1 cellular context compared by ENCODE assay signal in the genomic region with DNA sequence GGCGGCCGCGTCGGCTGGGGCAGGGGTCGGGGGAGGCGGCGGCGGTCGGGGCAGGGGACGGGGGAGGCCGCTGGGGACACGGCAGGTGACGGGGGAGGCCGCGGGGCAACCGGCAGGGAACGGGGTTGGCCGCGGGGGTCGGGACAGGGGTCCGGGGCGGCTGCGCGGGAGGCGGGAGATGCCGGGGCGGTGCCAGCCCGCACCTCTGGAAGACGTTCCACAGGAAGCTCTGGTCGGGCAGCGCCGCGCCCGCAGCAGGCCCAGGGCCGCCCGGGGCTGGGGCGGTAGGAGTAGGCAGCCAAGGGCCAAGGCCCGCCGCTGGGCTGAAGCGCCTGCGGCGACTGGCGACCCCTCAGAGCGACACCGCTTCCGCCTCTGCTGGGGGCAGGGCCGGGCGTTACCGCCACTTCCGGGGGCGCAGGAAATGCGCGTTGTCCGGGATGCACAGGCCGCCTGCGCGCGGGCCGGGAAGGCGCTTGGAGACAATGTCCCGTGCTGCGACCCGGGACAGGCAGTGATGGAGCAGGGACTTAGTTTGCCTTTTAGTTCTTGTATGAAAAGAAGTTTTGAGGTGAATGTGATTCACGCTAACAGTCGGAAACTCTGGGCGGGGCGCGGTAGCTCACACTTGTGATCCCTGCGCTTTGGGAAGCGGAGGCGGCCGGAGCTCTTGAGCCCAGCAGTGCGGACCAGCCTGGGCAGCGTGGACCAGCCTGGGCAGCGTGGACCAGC.
TF ChIP-seq lines count a peak whose summit lies in the region.

No MANE protein-coding gene starts in this region.

TF ChIP-seq in HepG2, 621 proteins besides CTCF, POLR2A, EP300 and RAD21 (continued from another document and continues in another):
- TF ChIP-seq, protein P1, sequence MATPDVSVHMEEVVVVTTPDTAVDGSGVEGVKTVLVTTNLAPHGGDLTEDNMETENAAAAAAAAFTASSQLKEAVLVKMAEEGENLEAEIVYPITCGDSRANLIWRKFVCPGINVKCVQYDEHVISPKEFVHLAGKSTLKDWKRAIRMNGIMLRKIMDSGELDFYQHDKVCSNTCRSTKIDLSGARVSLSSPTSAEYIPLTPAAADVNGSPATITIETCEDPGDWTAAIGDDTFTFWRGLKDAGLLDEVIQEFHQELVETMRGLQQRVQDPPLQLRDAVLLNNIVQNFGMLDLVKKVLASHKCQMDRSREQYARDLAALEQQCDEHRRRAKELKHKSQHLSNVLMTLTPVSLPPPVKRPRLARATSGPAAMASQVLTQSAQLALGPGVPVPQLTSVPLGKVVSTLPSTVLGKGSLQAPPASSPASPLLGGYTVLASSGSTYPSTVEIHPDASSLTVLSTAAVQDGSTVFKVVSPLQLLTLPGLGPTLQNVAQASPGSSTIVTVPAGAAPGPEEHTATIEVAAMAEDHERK (CRISPR knock-in tag; IDR thresholded peaks at IDR 0.05; ENCODE audit: low read depth) = no peak
- TF ChIP-seq ELF4 (CRISPR knock-in tag; IDR thresholded peaks at IDR 0.05; ENCODE audit: borderline replicate concordance) (0 out of 2 replicates have a peak, but pooled peaks have one; percentile 28), PHF21A (CRISPR knock-in tag; IDR thresholded peaks at IDR 0.05) (peak; percentile 79), KLF16 (CRISPR knock-in tag; IDR thresholded peaks at IDR 0.05) (peak in 1 of 2 experiments; percentile 81; a peak in 1 of 4 replicates), ZNF546 (CRISPR knock-in tag; conservative IDR thresholded peaks at IDR 0.05) (0 out of 2 replicates have a peak, but pooled peaks have one; percentile 48), TBX3 (IDR thresholded peaks at IDR 0.05; ENCODE audit: borderline replicate concordance) (no peak), ZNF782 (CRISPR knock-in tag; IDR thresholded peaks at IDR 0.05; ENCODE audit: borderline replicate concordance) (peak; percentile 67; the same call in 1 of the 2 replicates), ZNF678 (CRISPR knock-in tag; IDR thresholded peaks at IDR 0.05) (0 out of 2 replicates have a peak, but pooled peaks have one; percentile 47), KDM4B (CRISPR knock-in tag; IDR thresholded peaks at IDR 0.05) (peak; percentile 67; the same call in 1 of the 2 replicates), TAF1 (CRISPR knock-in tag; IDR thresholded peaks at IDR 0.05) (peak; percentile 89), TBP (CRISPR knock-in tag; IDR thresholded peaks at IDR 0.05) (no peak), ZBTB8A (CRISPR knock-in tag; IDR thresholded peaks at IDR 0.05; ENCODE audit: borderline replicate concordance, low read depth) (peak; percentile 63; the same call in 1 of the 2 replicates), ZNF451 (CRISPR knock-in tag; IDR thresholded peaks at IDR 0.05) (peak; percentile 65; the same call in 1 of the 2 replicates), DNMT1 (CRISPR knock-in tag; IDR thresholded peaks at IDR 0.05) (peak; percentile 56; the same call in 1 of the 2 replicates), THYN1 (CRISPR knock-in tag; IDR thresholded peaks at IDR 0.05; ENCODE audit: borderline replicate concordance, low read depth) (no peak), SRY (CRISPR knock-in tag; IDR thresholded peaks at IDR 0.05) (peak; percentile 77; the same call in 1 of the 2 replicates), ZNF776 (CRISPR knock-in tag; IDR thresholded peaks at IDR 0.05) (peak; percentile 90), ZNF441 (CRISPR knock-in tag; IDR thresholded peaks at IDR 0.05; ENCODE audit: borderline replicate concordance) (peak; percentile 73), PHF8 (CRISPR knock-in tag; IDR thresholded peaks at IDR 0.05) (peak; percentile 93), ZNF788 (CRISPR knock-in tag; IDR thresholded peaks at IDR 0.05; ENCODE audit: borderline replicate concordance) (peak; percentile 77), HNRNPLL (IDR thresholded peaks at IDR 0.05; ENCODE audit: low read depth, low read length, poor library complexity, severe bottlenecking) (peak; percentile 72), NFATC3 (CRISPR knock-in tag; IDR thresholded peaks at IDR 0.05) (0 out of 2 replicates have a peak, but pooled peaks have one; percentile 44), ZNF777 (CRISPR knock-in tag; IDR thresholded peaks at IDR 0.05) (no peak), SAP130 (CRISPR knock-in tag; IDR thresholded peaks at IDR 0.05; ENCODE audit: low read depth) (peak; percentile 93), SKI (IDR thresholded peaks at IDR 0.05; ENCODE audit: partially characterized antibody) (peak; percentile 15), ZSCAN20 (CRISPR knock-in tag; IDR thresholded peaks at IDR 0.05; ENCODE audit: borderline replicate concordance) (peak; percentile 65; the same call in 1 of the 2 replicates), MED8 (CRISPR knock-in tag; IDR thresholded peaks at IDR 0.05; ENCODE audit: insufficient replicate concordance) (peak; percentile 63), ZBTB42 (CRISPR knock-in tag; IDR thresholded peaks at IDR 0.05) (peak; percentile 63; the same call in 1 of the 2 replicates), ATF1 (CRISPR knock-in tag; IDR thresholded peaks at IDR 0.05) (peak; percentile 78), BORCS8-MEF2B (CRISPR knock-in tag; IDR thresholded peaks at IDR 0.05) (peak; percentile 60; the same call in 1 of the 2 replicates), CBX5 (CRISPR knock-in tag; IDR thresholded peaks at IDR 0.05; ENCODE audit: borderline replicate concordance) (peak; percentile 67; the same call in 1 of the 2 replicates)
- TF ChIP-seq, protein P2, sequence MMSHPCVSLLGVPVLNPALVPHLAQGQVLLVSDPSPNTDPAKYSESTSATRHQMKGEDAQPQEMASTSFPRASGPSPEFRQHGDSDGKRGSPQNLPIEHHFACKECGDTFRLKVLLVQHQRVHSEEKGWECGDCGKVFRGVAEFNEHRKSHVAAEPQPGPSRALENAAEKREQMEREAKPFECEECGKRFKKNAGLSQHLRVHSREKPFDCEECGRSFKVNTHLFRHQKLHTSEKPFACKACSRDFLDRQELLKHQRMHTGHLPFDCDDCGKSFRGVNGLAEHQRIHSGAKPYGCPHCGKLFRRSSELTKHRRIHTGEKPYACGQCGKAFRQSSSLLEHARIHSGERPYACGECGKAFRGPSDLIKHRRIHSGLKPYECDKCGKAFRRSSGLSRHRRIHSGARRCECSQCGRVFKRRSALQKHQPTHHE (CRISPR knock-in tag; IDR thresholded peaks at IDR 0.05; ENCODE audit: borderline replicate concordance) = peak; percentile 47; the same call in 1 of the 2 replicates
- TF ChIP-seq, protein P3, sequence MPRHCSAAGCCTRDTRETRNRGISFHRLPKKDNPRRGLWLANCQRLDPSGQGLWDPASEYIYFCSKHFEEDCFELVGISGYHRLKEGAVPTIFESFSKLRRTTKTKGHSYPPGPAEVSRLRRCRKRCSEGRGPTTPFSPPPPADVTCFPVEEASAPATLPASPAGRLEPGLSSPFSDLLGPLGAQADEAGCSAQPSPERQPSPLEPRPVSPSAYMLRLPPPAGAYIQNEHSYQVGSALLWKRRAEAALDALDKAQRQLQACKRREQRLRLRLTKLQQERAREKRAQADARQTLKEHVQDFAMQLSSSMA (CRISPR knock-in tag; IDR thresholded peaks at IDR 0.05) = 0 out of 2 replicates have a peak, but pooled peaks have one; percentile 42
- TF ChIP-seq, protein P4, sequence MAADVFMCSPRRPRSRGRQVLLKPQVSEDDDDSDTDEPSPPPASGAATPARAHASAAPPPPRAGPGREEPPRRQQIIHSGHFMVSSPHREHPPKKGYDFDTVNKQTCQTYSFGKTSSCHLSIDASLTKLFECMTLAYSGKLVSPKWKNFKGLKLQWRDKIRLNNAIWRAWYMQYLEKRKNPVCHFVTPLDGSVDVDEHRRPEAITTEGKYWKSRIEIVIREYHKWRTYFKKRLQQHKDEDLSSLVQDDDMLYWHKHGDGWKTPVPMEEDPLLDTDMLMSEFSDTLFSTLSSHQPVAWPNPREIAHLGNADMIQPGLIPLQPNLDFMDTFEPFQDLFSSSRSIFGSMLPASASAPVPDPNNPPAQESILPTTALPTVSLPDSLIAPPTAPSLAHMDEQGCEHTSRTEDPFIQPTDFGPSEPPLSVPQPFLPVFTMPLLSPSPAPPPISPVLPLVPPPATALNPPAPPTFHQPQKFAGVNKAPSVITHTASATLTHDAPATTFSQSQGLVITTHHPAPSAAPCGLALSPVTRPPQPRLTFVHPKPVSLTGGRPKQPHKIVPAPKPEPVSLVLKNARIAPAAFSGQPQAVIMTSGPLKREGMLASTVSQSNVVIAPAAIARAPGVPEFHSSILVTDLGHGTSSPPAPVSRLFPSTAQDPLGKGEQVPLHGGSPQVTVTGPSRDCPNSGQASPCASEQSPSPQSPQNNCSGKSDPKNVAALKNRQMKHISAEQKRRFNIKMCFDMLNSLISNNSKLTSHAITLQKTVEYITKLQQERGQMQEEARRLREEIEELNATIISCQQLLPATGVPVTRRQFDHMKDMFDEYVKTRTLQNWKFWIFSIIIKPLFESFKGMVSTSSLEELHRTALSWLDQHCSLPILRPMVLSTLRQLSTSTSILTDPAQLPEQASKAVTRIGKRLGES (CRISPR knock-in tag; IDR thresholded peaks at IDR 0.05; ENCODE audit: borderline replicate concordance) = peak; percentile 56; the same call in 1 of the 2 replicates
- TF ChIP-seq, protein P5, sequence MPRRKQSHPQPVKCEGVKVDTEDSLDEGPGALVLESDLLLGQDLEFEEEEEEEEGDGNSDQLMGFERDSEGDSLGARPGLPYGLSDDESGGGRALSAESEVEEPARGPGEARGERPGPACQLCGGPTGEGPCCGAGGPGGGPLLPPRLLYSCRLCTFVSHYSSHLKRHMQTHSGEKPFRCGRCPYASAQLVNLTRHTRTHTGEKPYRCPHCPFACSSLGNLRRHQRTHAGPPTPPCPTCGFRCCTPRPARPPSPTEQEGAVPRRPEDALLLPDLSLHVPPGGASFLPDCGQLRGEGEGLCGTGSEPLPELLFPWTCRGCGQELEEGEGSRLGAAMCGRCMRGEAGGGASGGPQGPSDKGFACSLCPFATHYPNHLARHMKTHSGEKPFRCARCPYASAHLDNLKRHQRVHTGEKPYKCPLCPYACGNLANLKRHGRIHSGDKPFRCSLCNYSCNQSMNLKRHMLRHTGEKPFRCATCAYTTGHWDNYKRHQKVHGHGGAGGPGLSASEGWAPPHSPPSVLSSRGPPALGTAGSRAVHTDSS (CRISPR knock-in tag; conservative IDR thresholded peaks at IDR 0.05) = no peak
- TF ChIP-seq, protein P6, sequence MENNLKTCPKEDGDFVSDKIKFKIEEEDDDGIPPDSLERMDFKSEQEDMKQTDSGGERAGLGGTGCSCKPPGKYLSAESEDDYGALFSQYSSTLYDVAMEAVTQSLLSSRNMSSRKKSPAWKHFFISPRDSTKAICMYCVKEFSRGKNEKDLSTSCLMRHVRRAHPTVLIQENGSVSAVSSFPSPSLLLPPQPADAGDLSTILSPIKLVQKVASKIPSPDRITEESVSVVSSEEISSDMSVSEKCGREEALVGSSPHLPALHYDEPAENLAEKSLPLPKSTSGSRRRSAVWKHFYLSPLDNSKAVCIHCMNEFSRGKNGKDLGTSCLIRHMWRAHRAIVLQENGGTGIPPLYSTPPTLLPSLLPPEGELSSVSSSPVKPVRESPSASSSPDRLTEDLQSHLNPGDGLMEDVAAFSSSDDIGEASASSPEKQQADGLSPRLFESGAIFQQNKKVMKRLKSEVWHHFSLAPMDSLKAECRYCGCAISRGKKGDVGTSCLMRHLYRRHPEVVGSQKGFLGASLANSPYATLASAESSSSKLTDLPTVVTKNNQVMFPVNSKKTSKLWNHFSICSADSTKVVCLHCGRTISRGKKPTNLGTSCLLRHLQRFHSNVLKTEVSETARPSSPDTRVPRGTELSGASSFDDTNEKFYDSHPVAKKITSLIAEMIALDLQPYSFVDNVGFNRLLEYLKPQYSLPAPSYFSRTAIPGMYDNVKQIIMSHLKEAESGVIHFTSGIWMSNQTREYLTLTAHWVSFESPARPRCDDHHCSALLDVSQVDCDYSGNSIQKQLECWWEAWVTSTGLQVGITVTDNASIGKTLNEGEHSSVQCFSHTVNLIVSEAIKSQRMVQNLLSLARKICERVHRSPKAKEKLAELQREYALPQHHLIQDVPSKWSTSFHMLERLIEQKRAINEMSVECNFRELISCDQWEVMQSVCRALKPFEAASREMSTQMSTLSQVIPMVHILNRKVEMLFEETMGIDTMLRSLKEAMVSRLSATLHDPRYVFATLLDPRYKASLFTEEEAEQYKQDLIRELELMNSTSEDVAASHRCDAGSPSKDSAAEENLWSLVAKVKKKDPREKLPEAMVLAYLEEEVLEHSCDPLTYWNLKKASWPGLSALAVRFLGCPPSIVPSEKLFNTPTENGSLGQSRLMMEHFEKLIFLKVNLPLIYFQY (CRISPR knock-in tag; IDR thresholded peaks at IDR 0.05; ENCODE audit: borderline replicate concordance) = peak; percentile 58; the same call in 1 of the 2 replicates
- TF ChIP-seq, protein P7, sequence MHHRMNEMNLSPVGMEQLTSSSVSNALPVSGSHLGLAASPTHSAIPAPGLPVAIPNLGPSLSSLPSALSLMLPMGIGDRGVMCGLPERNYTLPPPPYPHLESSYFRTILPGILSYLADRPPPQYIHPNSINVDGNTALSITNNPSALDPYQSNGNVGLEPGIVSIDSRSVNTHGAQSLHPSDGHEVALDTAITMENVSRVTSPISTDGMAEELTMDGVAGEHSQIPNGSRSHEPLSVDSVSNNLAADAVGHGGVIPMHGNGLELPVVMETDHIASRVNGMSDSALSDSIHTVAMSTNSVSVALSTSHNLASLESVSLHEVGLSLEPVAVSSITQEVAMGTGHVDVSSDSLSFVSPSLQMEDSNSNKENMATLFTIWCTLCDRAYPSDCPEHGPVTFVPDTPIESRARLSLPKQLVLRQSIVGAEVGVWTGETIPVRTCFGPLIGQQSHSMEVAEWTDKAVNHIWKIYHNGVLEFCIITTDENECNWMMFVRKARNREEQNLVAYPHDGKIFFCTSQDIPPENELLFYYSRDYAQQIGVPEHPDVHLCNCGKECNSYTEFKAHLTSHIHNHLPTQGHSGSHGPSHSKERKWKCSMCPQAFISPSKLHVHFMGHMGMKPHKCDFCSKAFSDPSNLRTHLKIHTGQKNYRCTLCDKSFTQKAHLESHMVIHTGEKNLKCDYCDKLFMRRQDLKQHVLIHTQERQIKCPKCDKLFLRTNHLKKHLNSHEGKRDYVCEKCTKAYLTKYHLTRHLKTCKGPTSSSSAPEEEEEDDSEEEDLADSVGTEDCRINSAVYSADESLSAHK (CRISPR knock-in tag; IDR thresholded peaks at IDR 0.05; ENCODE audit: borderline replicate concordance) = 0 out of 2 replicates have a peak, but pooled peaks have one; percentile 36
- TF ChIP-seq, protein P8, sequence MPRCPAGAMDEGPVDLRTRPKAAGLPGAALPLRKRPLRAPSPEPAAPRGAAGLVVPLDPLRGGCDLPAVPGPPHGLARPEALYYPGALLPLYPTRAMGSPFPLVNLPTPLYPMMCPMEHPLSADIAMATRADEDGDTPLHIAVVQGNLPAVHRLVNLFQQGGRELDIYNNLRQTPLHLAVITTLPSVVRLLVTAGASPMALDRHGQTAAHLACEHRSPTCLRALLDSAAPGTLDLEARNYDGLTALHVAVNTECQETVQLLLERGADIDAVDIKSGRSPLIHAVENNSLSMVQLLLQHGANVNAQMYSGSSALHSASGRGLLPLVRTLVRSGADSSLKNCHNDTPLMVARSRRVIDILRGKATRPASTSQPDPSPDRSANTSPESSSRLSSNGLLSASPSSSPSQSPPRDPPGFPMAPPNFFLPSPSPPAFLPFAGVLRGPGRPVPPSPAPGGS (CRISPR knock-in tag; IDR thresholded peaks at IDR 0.05) = peak; percentile 79
- TF ChIP-seq, protein P9, sequence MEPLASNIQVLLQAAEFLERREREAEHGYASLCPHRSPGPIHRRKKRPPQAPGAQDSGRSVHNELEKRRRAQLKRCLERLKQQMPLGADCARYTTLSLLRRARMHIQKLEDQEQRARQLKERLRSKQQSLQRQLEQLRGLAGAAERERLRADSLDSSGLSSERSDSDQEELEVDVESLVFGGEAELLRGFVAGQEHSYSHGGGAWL (CRISPR knock-in tag; IDR thresholded peaks at IDR 0.05) = peak; percentile 65
